In genomic region chr6:26204332-26205160, GRCh38 we compare ENCODE assay signal across 8 cellular contexts.
A peak's percentile ranks its signal among the peaks of the same experiment; 100 is the strongest.
DNase-seq lines count a peak whose midpoint lies in the region; ATAC-seq and TF ChIP-seq lines count a peak whose summit lies in the region.

No MANE protein-coding gene starts in this region.

- H3K27ac ChIP-seq in epithelial cell of prostate, result peak overlapping the region; percentile 96

- intact Hi-C loops in mucosa of descending colon (cut with DNase I, micrococcal nuclease), result no loop called here

- ATAC-seq in GM21367 (IDR thresholded peaks at IDR 0.05; ENCODE audit: unreplicated experiment) (peak; percentile 45), mucosa of descending colon (peak; percentile 85)

- DNase-seq in COR-L47 (lab: John Stamatoyannopoulos, UW) (peak; percentile 98), HUDEP-2 (lab: John Stamatoyannopoulos, UW; ENCODE audit: unreplicated experiment in 76 of 76) (peak in 70 of 76 experiments; percentile 89 to 99 (median 97)), NOMO-1 treated with dmso at 0.1 percent for 144 hours (lab: John Stamatoyannopoulos, UW; ENCODE audit: unreplicated experiment) (peak; percentile 80), epithelial cell of prostate (ENCODE audit: low read depth, low spot score) (peak; percentile 94), mucosa of descending colon (peak; percentile 90 to 97 (median 95))
- peak; percentile 89 for DNase-seq in activated CD8-positive, alpha-beta memory T cell treated with anti-CD3 and anti-CD28 coated beads, Interleukin-2, amount 50 U/mL, for 48 hours
- peak; percentile 73 for DNase-seq in stimulated activated CD8-positive, alpha-beta memory T cell treated with anti-CD3 and anti-CD28 coated beads, Interleukin-4, amount 100 ng/mL, for 24 hours (ENCODE audit: low read depth)

- H3K4me3 ChIP-seq in mucosa of descending colon, result peak overlapping the region; percentile 35

- no peaks in the 10 kb centered on the region for H3K4me1 ChIP-seq in mucosa of descending colon (ENCODE audit: low read depth)

- peak; percentile 19 for TF ChIP-seq CTCF in mucosa of descending colon (IDR thresholded peaks at IDR 0.05)

- H3K9me3 ChIP-seq in mucosa of descending colon, result no peaks in the 10 kb centered on the region

- no peaks in the 10 kb centered on the region for H3K36me3 ChIP-seq in mucosa of descending colon (ENCODE audit: low read depth)

Comparison
In these comparisons a context has a peak if more than half of its experiments do, and no peak if none do; other contexts are left out.
1. Peak in every context shown above with its lines: DNase-seq, ATAC-seq, H3K4me3 ChIP-seq and H3K27ac ChIP-seq.